Comparison of ENCODE assay signal across 11 cellular contexts in genomic region chr10:71852335-71852937, GRCh38. TPM values are rescaled to one million over a fixed set of nuclear protein-coding genes. Genes with fewer than 3 reads are reported as not detected.
DNase-seq lines count a peak whose midpoint lies in the region; ATAC-seq and TF ChIP-seq lines count a peak whose summit lies in the region.
"Had no signal": no experiment of that assay in that cellular context is flagged by ENCODE, and none has a peak within 500 bp of the region (broad histone marks: within the 10 kb centered on the region; RNA-seq: fewer than 3 reads in every experiment).

No MANE protein-coding gene starts in this region.

- CTCF ChIA-PET in Caco-2 (lab: Charles Lee) (interaction anchor here (0.5 kb wide), 1 partner anchor 13 kb away, joined by 5 read pairs; no protein-coding TSS in a partner anchor), PC-9 (lab: Charles Lee) (no interaction called here)

- BruUV-seq in Caco-2 (replicated peaks; lab: Mats Ljungman, UMichigan), result no TSS peak
- no TSS peak for BruUV-seq in PC-9 (replicated peaks; lab: Mats Ljungman, UMichigan)

- no peak for TF ChIP-seq POLR2A in esophagus squamous epithelium (IDR thresholded peaks at IDR 0.05)

- H3K27me3 ChIP-seq in Caco-2 (replicated peaks; ENCODE audit: control insufficient read depth, insufficient read depth, low read length) (no peaks in the 10 kb centered on the region), esophagus squamous epithelium (no peaks in the 10 kb centered on the region), psoas muscle (ENCODE audit: insufficient read depth in 3 of 3, low read length in 2 of 3) (no peaks in the 10 kb centered on the region), PC-9 (ENCODE audit: insufficient read depth, low read depth) (no peaks in the 10 kb centered on the region)
- H3K27me3 ChIP-seq: foreskin keratinocyte had no signal

- TF ChIP-seq CTCF in Caco-2 (IDR thresholded peaks at IDR 0.05; ENCODE audit: insufficient read depth in 1 of 2, low read depth in 1 of 2, low read length in 1 of 2, severe bottlenecking in 1 of 2, unreplicated experiment in 1 of 2) (no peak), esophagus squamous epithelium (IDR thresholded peaks at IDR 0.05) (no peak), psoas muscle (IDR thresholded peaks at IDR 0.05) (no peak), PC-9 (conservative IDR thresholded peaks at IDR 0.05) (no peak)

- ATAC-seq in psoas muscle (no peak), HG03439 (IDR thresholded peaks at IDR 0.05; ENCODE audit: unreplicated experiment) (no peak), GM21367 (IDR thresholded peaks at IDR 0.05; ENCODE audit: unreplicated experiment) (no peak)
- ATAC-seq: foreskin keratinocyte had no signal

- DNase-seq in Caco-2 (no peak), NOMO-1 treated with DMSO at 0.1 percent for 48 hours (lab: John Stamatoyannopoulos, UW; ENCODE audit: unreplicated experiment) (peak; percentile 78), esophagus squamous epithelium (lab: John Stamatoyannopoulos, UW) (no peak), psoas muscle (no peak), PC-9 (no peak)
- no peak for DNase-seq in T-helper 2 cell treated with Interferon-gamma antibody and Interleukin-4, amounts not matched to agents 5 μg/mL and 100 μg/mL, for 36 hours (ENCODE audit: low spot score)
- DNase-seq: activated CD4-positive, alpha-beta T cell treated with anti-CD3 and anti-CD28 coated beads, Interleukin-2, amount 50 U/mL, for 1 hour; foreskin keratinocyte; stimulated activated CD4-positive, alpha-beta T cell treated with anti-CD3 and anti-CD28 coated beads, Interleukin-2, amount 100 ng/mL, for 48 hours had no signal

- peaks cover 23% of the 10 kb centered on the region for H3K36me3 Mint-ChIP-seq in Caco-2 (ENCODE audit: insufficient read depth, unreplicated experiment)
- H3K36me3 Mint-ChIP-seq in T-helper 2 cell treated with Interferon-gamma antibody and Interleukin-4, amounts not matched to agents 5 μg/mL and 100 μg/mL, for 36 hours (ENCODE audit: low read depth), result peaks cover 8% of the 10 kb centered on the region

- H3K9me2 ChIP-seq in PC-9 (ENCODE audit: insufficient read depth), result no peaks in the 10 kb centered on the region

- POLR2A ChIA-PET in Caco-2 (lab: Charles Lee) (no interaction called here), PC-9 (lab: Charles Lee; ENCODE audit: unreplicated experiment) (no interaction called here)

- H3K36me3 ChIP-seq in Caco-2 (ENCODE audit: control insufficient read depth, insufficient read depth, low read length) (no peaks in the 10 kb centered on the region), esophagus squamous epithelium (no peaks in the 10 kb centered on the region), psoas muscle (ENCODE audit: insufficient read depth in 1 of 2, low read depth in 1 of 2) (no peaks in the 10 kb centered on the region), PC-9 (ENCODE audit: low read depth) (no peaks in the 10 kb centered on the region)

- peak overlapping the region; percentile 90 for H3K27ac Mint-ChIP-seq in Caco-2 (ENCODE audit: unreplicated experiment)
- H3K27ac Mint-ChIP-seq in T-helper 2 cell treated with Interferon-gamma antibody and Interleukin-4, amounts not matched to agents 5 μg/mL and 100 μg/mL, for 36 hours, result no peak overlapping the region

- intact Hi-C loops in Caco-2 (cut with micrococcal nuclease; ENCODE audit: unreplicated experiment), result no loop called here
- intact Hi-C loops in esophagus squamous epithelium (cut with DNase I), result loop anchor here (5.0 kb wide), 1 partner anchor 35 kb away; no protein-coding TSS in a partner anchor
- intact Hi-C loops in psoas muscle (cut with DNase I), result no loop called here
- intact Hi-C loops in PC-9 (cut with micrococcal nuclease; ENCODE audit: unreplicated experiment), result no loop called here

- no peaks in the 10 kb centered on the region for H3K27me3 Mint-ChIP-seq in Caco-2 (ENCODE audit: insufficient read depth, unreplicated experiment)
- H3K27me3 Mint-ChIP-seq in T-helper 2 cell treated with Interferon-gamma antibody and Interleukin-4, amounts not matched to agents 5 μg/mL and 100 μg/mL, for 36 hours (ENCODE audit: low read depth), result no peaks in the 10 kb centered on the region

- H3K4me1 Mint-ChIP-seq in Caco-2 (ENCODE audit: low read depth, unreplicated experiment), result peaks cover 25% of the 10 kb centered on the region
- peaks cover 27% of the 10 kb centered on the region for H3K4me1 Mint-ChIP-seq in T-helper 2 cell treated with Interferon-gamma antibody and Interleukin-4, amounts not matched to agents 5 μg/mL and 100 μg/mL, for 36 hours (ENCODE audit: low read depth)

- peaks cover 21% of the 10 kb centered on the region for H4K20me1 ChIP-seq in PC-9 (ENCODE audit: insufficient read depth)

- peaks cover 36% of the 10 kb centered on the region for H3K79me2 ChIP-seq in PC-9 (ENCODE audit: low read depth)

- H3K27ac ChIP-seq in esophagus squamous epithelium (peak overlapping the region in 3 of 4 donors; percentile 19 to 100 (median 58)), psoas muscle (peak overlapping the region; percentile 97), PC-9 (no peak overlapping the region)
- H3K27ac ChIP-seq: foreskin keratinocyte had no signal

- no peak overlapping the region for H3K4me2 ChIP-seq in PC-9

- no peaks in the 10 kb centered on the region for H3K9me3 Mint-ChIP-seq in Caco-2 (ENCODE audit: unreplicated experiment)
- H3K9me3 Mint-ChIP-seq in T-helper 2 cell treated with Interferon-gamma antibody and Interleukin-4, amounts not matched to agents 5 μg/mL and 100 μg/mL, for 36 hours, result peaks cover 4% of the 10 kb centered on the region

- peak overlapping the region; percentile 92 for H3K4me3 Mint-ChIP-seq in Caco-2 (ENCODE audit: unreplicated experiment)
- H3K4me3 Mint-ChIP-seq in T-helper 2 cell treated with Interferon-gamma antibody and Interleukin-4, amounts not matched to agents 5 μg/mL and 100 μg/mL, for 36 hours, result no peak overlapping the region

- peaks cover 3% of the 10 kb centered on the region; the same call in 1 of the 2 replicates for H3F3A ChIP-seq in PC-9 (ENCODE audit: insufficient read depth, low read depth)

- H3K9me3 ChIP-seq in Caco-2 (no peaks in the 10 kb centered on the region), esophagus squamous epithelium (no peaks in the 10 kb centered on the region), psoas muscle (no peaks in the 10 kb centered on the region), PC-9 (ENCODE audit: insufficient read depth, low read depth) (no peaks in the 10 kb centered on the region)

- no peak overlapping the region for H3K4me3 ChIP-seq in Caco-2 (ENCODE audit: low read depth, low read length)
- H3K4me3 ChIP-seq in esophagus squamous epithelium, result no peak overlapping the region
- no peak overlapping the region for H3K4me3 ChIP-seq in psoas muscle
- no peak overlapping the region for H3K4me3 ChIP-seq in PC-9

- H3K4me1 ChIP-seq in Caco-2 (peaks cover 18% of the 10 kb centered on the region), esophagus squamous epithelium (peaks cover 9 to 41% (median 28%) of the 10 kb centered on the region in 3 donors), psoas muscle (peaks cover 11% of the 10 kb centered on the region), PC-9 (replicated peaks; ENCODE audit: insufficient read depth) (peaks cover 32% of the 10 kb centered on the region)

- no peak overlapping the region for H2AFZ ChIP-seq in PC-9

- 77 to 84% methylated on average over 4 to 8 of the region's 11 CpGs for WGBS in esophagus squamous epithelium, 2 donors
- 86 to 87% (median 86%) methylated on average over 11 of the region's 11 CpGs for WGBS in psoas muscle, 3 donors

RNA-seq across cellular contexts. Expression of gene PSAP, which starts 1.4 kb away (rescaled TPM):
- 1,227 and 1,316 TPM in 2 replicates for total RNA-seq in Caco-2 (2022)
- 100 to 1,000 TPM; 280 to 623 (median 490) TPM for total RNA-seq in esophagus squamous epithelium
- total RNA-seq in psoas muscle, result 1,000 to 10,000 TPM in 3 of 4 donors, 100 to 1,000 TPM in 1; 885 to 1,725 (median 1,143) TPM
- polyA plus RNA-seq in psoas muscle, result 1,000 to 10,000 TPM in 1 of 3 donors, 100 to 1,000 TPM in 2; 634 to 1,049 (median 695) TPM
- 683 and 1,027 TPM in 2 replicates for total RNA-seq in PC-9 (2021)
